Comparison of ENCODE assay signal across 8 cellular contexts in genomic region chr2:231961349-231962166, GRCh38. TPM values are rescaled to one million over a fixed set of nuclear protein-coding genes. Genes with fewer than 3 reads are reported as not detected.
DNase-seq lines count a peak whose midpoint lies in the region; ATAC-seq and TF ChIP-seq lines count a peak whose summit lies in the region.

TSS of gene DIS3L2 (plus strand) at chr2:231961713. CDS start at chr2:232014928, 53,215 bp downstream.

- peak within 1 kb of the TSS; percentile 74 to 87 (median 79) for H3K27ac ChIP-seq in Peyer's patch

- TF ChIP-seq POLR2A in Peyer's patch (IDR thresholded peaks at IDR 0.05), result peak; percentile 34 to 42

- peak within 1 kb of the TSS; percentile 77 to 98 (median 90) for H3K4me3 ChIP-seq in Peyer's patch

- peak; percentile 51 for DNase-seq in DMS53 treated with DMSO at 0.1 percent for 48 hours (lab: John Stamatoyannopoulos, UW; ENCODE audit: unreplicated experiment)
- DNase-seq in KG1 (lab: John Stamatoyannopoulos, UW), result peak; percentile 85
- peak; percentile 78 to 92 (median 89) for DNase-seq in Peyer's patch
- DNase-seq in activated T-helper 1 cell treated with Interleukin-2 at 50 U/mL for 16 hours (ENCODE audit: low read depth), result peak; percentile 61
- peak; percentile 80 for DNase-seq in fibroblast of gingiva (ENCODE audit: low read depth)
- peak; percentile 76 for DNase-seq in naive B cell

- peak within 1 kb of the TSS; percentile 89 to 98 (median 94) for H3K27ac Mint-ChIP-seq in naive B cell
- H3K27ac Mint-ChIP-seq in stimulated activated memory B cell treated with anti-CD40 and anti-IgM and Interleukin-4, amounts not matched to agents 10 μg/mL and 1 μg/mL and 100 μg/mL, for 72 hours, result peak within 1 kb of the TSS; percentile 88

- no peaks in the 10 kb centered on the region for H3K9me3 Mint-ChIP-seq in naive B cell
- H3K9me3 Mint-ChIP-seq in stimulated activated memory B cell treated with anti-CD40 and anti-IgM and Interleukin-4, amounts not matched to agents 10 μg/mL and 1 μg/mL and 100 μg/mL, for 72 hours, result no peaks in the 10 kb centered on the region

- H3K36me3 ChIP-seq in Peyer's patch, result no peaks in the 10 kb centered on the region

- peaks cover 0 to 16% (median 0%) of the 10 kb centered on the region in 4 donors for H3K4me1 ChIP-seq in Peyer's patch

- peaks cover 0 to 2% (median 0%) of the 10 kb centered on the region in 3 donors for H3K27me3 Mint-ChIP-seq in naive B cell
- H3K27me3 Mint-ChIP-seq in stimulated activated memory B cell treated with anti-CD40 and anti-IgM and Interleukin-4, amounts not matched to agents 10 μg/mL and 1 μg/mL and 100 μg/mL, for 72 hours, result peaks cover 3% of the 10 kb centered on the region

- no peaks in the 10 kb centered on the region for H3K9me3 ChIP-seq in Peyer's patch

- H3K27me3 ChIP-seq in Peyer's patch, result no peaks in the 10 kb centered on the region

- peak within 1 kb of the TSS; percentile 92 to 98 (median 95) for H3K4me3 Mint-ChIP-seq in naive B cell
- H3K4me3 Mint-ChIP-seq in stimulated activated memory B cell treated with anti-CD40 and anti-IgM and Interleukin-4, amounts not matched to agents 10 μg/mL and 1 μg/mL and 100 μg/mL, for 72 hours, result peak within 1 kb of the TSS; percentile 83

- H3K36me3 Mint-ChIP-seq in naive B cell, result no peaks in the 10 kb centered on the region
- H3K36me3 Mint-ChIP-seq in stimulated activated memory B cell treated with anti-CD40 and anti-IgM and Interleukin-4, amounts not matched to agents 10 μg/mL and 1 μg/mL and 100 μg/mL, for 72 hours, result peaks cover 4% of the 10 kb centered on the region

- peaks cover 34 to 48% (median 37%) of the 10 kb centered on the region in 3 donors for H3K4me1 Mint-ChIP-seq in naive B cell
- H3K4me1 Mint-ChIP-seq in stimulated activated memory B cell treated with anti-CD40 and anti-IgM and Interleukin-4, amounts not matched to agents 10 μg/mL and 1 μg/mL and 100 μg/mL, for 72 hours, result peaks cover 37% of the 10 kb centered on the region

- ATAC-seq in GM21723 (IDR thresholded peaks at IDR 0.05; ENCODE audit: unreplicated experiment) (peak; percentile 93), naive B cell (ENCODE audit: low read depth in 2 of 2) (peak; percentile 97)
- ATAC-seq in stimulated activated memory B cell treated with anti-CD40 and anti-IgM and Interleukin-4, amounts not matched to agents 10 μg/mL and 1 μg/mL and 100 μg/mL, for 72 hours, result peak; percentile 97

- no peak for TF ChIP-seq CTCF in Peyer's patch (IDR thresholded peaks at IDR 0.05)

RNA-seq across cellular contexts. Expression of gene DIS3L2, which starts in this region (rescaled TPM):
- total RNA-seq in Peyer's patch, result 100 to 1,000 TPM in 1 of 4 donors, 10 to 100 TPM in 3; 26.4 to 147 (median 58.3) TPM
- polyA plus RNA-seq in naive B cell (ENCODE audit: low read depth in 6 of 6), result 10 to 100 TPM in 5 of 6 donors, 1 to 10 TPM in 1; 6.0 to 29.0 (median 17.6) TPM

Comparison
In these comparisons a context has a peak if more than half of its experiments do, and no peak if none do; other contexts are left out.
1. Peak in every context shown above with its lines: DNase-seq, ATAC-seq, H3K4me3 ChIP-seq and H3K27ac ChIP-seq.